ENCODE assay signal across 1 cellular context in genomic region chr11:72643547-72643946, GRCh38.
A peak's percentile ranks its signal among the peaks of the same experiment; 100 is the strongest.
TF ChIP-seq lines count a peak whose summit lies in the region.

No MANE protein-coding gene starts in this region.

TF ChIP-seq in K562, 482 proteins besides CTCF, POLR2A, EP300 and RAD21 (continued from another document):
- TF ChIP-seq MGA (IDR thresholded peaks at IDR 0.05) = no peak
- 0 out of 2 replicates have a peak, but pooled peaks have one; percentile 33 for TF ChIP-seq FOSL1 (tag; conservative IDR thresholded peaks at IDR 0.05)
- no peak for TF ChIP-seq POU5F1 (IDR thresholded peaks at IDR 0.05; ENCODE audit: borderline replicate concordance, low read depth, low read length, partially characterized antibody)
- no peak for TF ChIP-seq SIN3B (IDR thresholded peaks at IDR 0.05; ENCODE audit: low read depth)
- no peak for TF ChIP-seq NCOA2 (IDR thresholded peaks at IDR 0.05; ENCODE audit: partially characterized antibody in 2 of 2)
- peak; percentile 52; the same call in 1 of the 2 replicates for TF ChIP-seq NFIC (IDR thresholded peaks at IDR 0.05)
- TF ChIP-seq PCBP1 (IDR thresholded peaks at IDR 0.05; ENCODE audit: low read depth, low read length, poor library complexity, severe bottlenecking) = no peak
- no peak for TF ChIP-seq RBM17 (IDR thresholded peaks at IDR 0.05; ENCODE audit: borderline replicate concordance, low read depth, low read length)
- 0 out of 2 replicates have a peak, but pooled peaks have one; percentile 46 for TF ChIP-seq PTBP1 (IDR thresholded peaks at IDR 0.05; ENCODE audit: low read depth, low read length)
- TF ChIP-seq ATF4 (CRISPR knock-in tag; IDR thresholded peaks at IDR 0.05) = no peak
- no peak for TF ChIP-seq CHAMP1 (IDR thresholded peaks at IDR 0.05)
- no peak for TF ChIP-seq SPI1 (IDR thresholded peaks at IDR 0.05; ENCODE audit: borderline replicate concordance, low read depth, low read length)
- TF ChIP-seq HMGN3 (IDR thresholded peaks at IDR 0.05; ENCODE audit: borderline replicate concordance, extremely low read depth, insufficient read length, low read depth, low read length) = no peak
- TF ChIP-seq ARID3A (IDR thresholded peaks at IDR 0.05; ENCODE audit: borderline replicate concordance, low read depth, low read length) = no peak
- no peak for TF ChIP-seq ASH1L (IDR thresholded peaks at IDR 0.05; ENCODE audit: borderline replicate concordance, low read depth, partially characterized antibody)
- TF ChIP-seq MCM3 (IDR thresholded peaks at IDR 0.05) = no peak
- no peak for TF ChIP-seq KLF13 (tag; IDR thresholded peaks at IDR 0.05; ENCODE audit: borderline replicate concordance, low read depth)
- TF ChIP-seq ATF3 (IDR thresholded peaks at IDR 0.05) = peak; percentile 76
- TF ChIP-seq ATF3 (CRISPR knock-in tag; conservative IDR thresholded peaks at IDR 0.05) = no peak
- TF ChIP-seq MXI1 (IDR thresholded peaks at IDR 0.05; ENCODE audit: low read depth, low read length) = no peak
- TF ChIP-seq ZNF232 (CRISPR knock-in tag; IDR thresholded peaks at IDR 0.05) = no peak
- TF ChIP-seq PHF20 (IDR thresholded peaks at IDR 0.05; ENCODE audit: partially characterized antibody) = no peak
- no peak for TF ChIP-seq SUPT5H (IDR thresholded peaks at IDR 0.05)
- no peak for TF ChIP-seq PURB (CRISPR knock-in tag; IDR thresholded peaks at IDR 0.05; ENCODE audit: low read depth)
- TF ChIP-seq POLR2AphosphoS2 (IDR thresholded peaks at IDR 0.05; ENCODE audit: low read length) = no peak
- no peak for TF ChIP-seq POLR3G (IDR thresholded peaks at IDR 0.05; ENCODE audit: extremely low read depth, insufficient read length, insufficient replicate concordance)
- TF ChIP-seq CEBPB (tag; IDR thresholded peaks at IDR 0.05) = no peak
- TF ChIP-seq JUN (IDR thresholded peaks at IDR 0.05; ENCODE audit: borderline replicate concordance, low read depth, low read length) = 0 out of 2 replicates have a peak, but pooled peaks have one; percentile 32
- TF ChIP-seq JUN (CRISPR knock-in tag; IDR thresholded peaks at IDR 0.05; ENCODE audit: borderline replicate concordance) = no peak
- TF ChIP-seq SIX5 (IDR thresholded peaks at IDR 0.05; ENCODE audit: borderline replicate concordance in 1 of 2, insufficient read depth in 1 of 2, low read depth in 1 of 2, low read length in 2 of 2) = no peak
- TF ChIP-seq NR2C2 (CRISPR knock-in tag; IDR thresholded peaks at IDR 0.05) = no peak
- TF ChIP-seq NR2C2 (tag; IDR thresholded peaks at IDR 0.05) = no peak
- no peak for TF ChIP-seq KHSRP (IDR thresholded peaks at IDR 0.05)
